In genomic region chr12:107451246-107451645, GRCh38 we compare ENCODE assay signal across 29 cellular contexts.
"Had no signal": no experiment of that assay in that cellular context is flagged by ENCODE, and none has a peak within 500 bp of the region (broad histone marks: within the 10 kb centered on the region; RNA-seq: fewer than 3 reads in every experiment).

No MANE protein-coding gene starts in this region.

- H3K36me3 ChIP-seq: neutrophil, pancreas, right lobe of liver, sigmoid colon, suprapubic skin, tibial nerve, upper lobe of left lung, vagina had no signal

- H3K36me3 Mint-ChIP-seq: natural killer cell treated with Interleukin-12 subunit alpha and Interleukin-12 subunit beta and Interleukin-15 and Interleukin-18, amount 100 ng/mL, for 72 hours; stimulated activated memory B cell treated with anti-CD40 and anti-IgM and Interleukin-4, amounts not matched to agents 10 μg/mL and 1 μg/mL and 100 μg/mL, for 72 hours had no signal

- H3K27ac ChIP-seq: neutrophil, pancreas, psoas muscle, right lobe of liver, sigmoid colon, suprapubic skin, testis, tibial nerve, upper lobe of left lung, vagina had no signal

- H3K27me3 Mint-ChIP-seq: naive thymus-derived CD8-positive, alpha-beta T cell; stimulated activated memory B cell treated with anti-CD40 and anti-IgM and Interleukin-4, amounts not matched to agents 10 μg/mL and 1 μg/mL and 100 μg/mL, for 72 hours; stimulated activated naive CD8-positive, alpha-beta T cell treated with anti-CD3 and anti-CD28 coated beads, Interleukin-15, amount 100 ng/mL, for 72 hours had no signal

- H3K27me3 ChIP-seq: neutrophil, pancreas, right lobe of liver, sigmoid colon, suprapubic skin, testis, tibial nerve, upper lobe of left lung, vagina had no signal

- H3K27ac Mint-ChIP-seq: natural killer cell treated with Interleukin-12 subunit alpha and Interleukin-12 subunit beta and Interleukin-15 and Interleukin-18, amount 100 ng/mL, for 72 hours; nephron progenitor cell; stimulated activated memory B cell treated with anti-CD40 and anti-IgM and Interleukin-4, amounts not matched to agents 10 μg/mL and 1 μg/mL and 100 μg/mL, for 72 hours; stimulated activated naive CD8-positive, alpha-beta T cell treated with anti-CD3 and anti-CD28 coated beads, Interleukin-15, amount 100 ng/mL, for 72 hours had no signal

- H3K4me3 ChIP-seq: pancreas, psoas muscle, right lobe of liver, sigmoid colon, suprapubic skin, testis, tibial nerve, upper lobe of left lung, vagina had no signal

- FAIRE-seq: pancreas, small intestine, urothelium cell line had no signal

- ATAC-seq: naive thymus-derived CD8-positive, alpha-beta T cell; natural killer cell treated with Interleukin-12 subunit alpha and Interleukin-12 subunit beta and Interleukin-15 and Interleukin-18, amount 100 ng/mL, for 72 hours; psoas muscle; right cardiac atrium; right lobe of liver; stimulated activated memory B cell treated with anti-CD40 and anti-IgM and Interleukin-4, amounts not matched to agents 10 μg/mL and 1 μg/mL and 100 μg/mL, for 72 hours; stimulated activated naive CD8-positive, alpha-beta T cell treated with anti-CD3 and anti-CD28 coated beads, Interleukin-15, amount 100 ng/mL, for 72 hours; stimulated activated naive CD8-positive, alpha-beta T cell treated with anti-CD3 and anti-CD28 coated beads, Interleukin-15, Interleukin-2, amounts not matched to agents 100 U/mL and 50 U/mL, for 24 hours had no signal

- H3K4me3 Mint-ChIP-seq: naive thymus-derived CD8-positive, alpha-beta T cell; natural killer cell treated with Interleukin-12 subunit alpha and Interleukin-12 subunit beta and Interleukin-15 and Interleukin-18, amount 100 ng/mL, for 72 hours; nephron progenitor cell; neural crest cell; stimulated activated memory B cell treated with anti-CD40 and anti-IgM and Interleukin-4, amounts not matched to agents 10 μg/mL and 1 μg/mL and 100 μg/mL, for 72 hours; stimulated activated naive CD8-positive, alpha-beta T cell treated with anti-CD3 and anti-CD28 coated beads, Interleukin-15, amount 100 ng/mL, for 72 hours had no signal

- DNase-seq: naive thymus-derived CD8-positive, alpha-beta T cell; nephron progenitor cell; nucleus accumbens; pancreas; psoas muscle; right cardiac atrium; right lobe of liver; sigmoid colon; small intestine; stimulated activated CD4-positive, alpha-beta T cell treated with anti-CD3 and anti-CD28 coated beads, Interleukin-12 subunit alpha, Interleukin-12 subunit beta, amount 100 ng/mL, for 4 hours; stimulated activated CD4-positive, alpha-beta T cell treated with anti-CD3 and anti-CD28 coated beads, Interleukin-1b, Interleukin-23, amount 100 ng/mL, for 48 hours; stimulated activated CD4-positive, alpha-beta T cell treated with anti-CD3 and anti-CD28 coated beads, Interleukin-4, amount 100 ng/mL, for 1 hour; stimulated activated CD4-positive, alpha-beta T cell treated with anti-CD3 and anti-CD28 coated beads, Interleukin-4, amount 100 ng/mL, for 4 hours; stimulated activated CD8-positive, alpha-beta memory T cell treated with anti-CD3 and anti-CD28 coated beads, Interleukin-4, amount 100 ng/mL, for 48 hours; stimulated activated naive CD4-positive, alpha-beta T cell; stimulated activated naive CD8-positive, alpha-beta T cell treated with anti-CD3 and anti-CD28 coated beads, Interleukin-15, amount 100 ng/mL, for 72 hours; stimulated activated naive CD8-positive, alpha-beta T cell treated with anti-CD3 and anti-CD28 coated beads, Interleukin-15, Interleukin-2, amounts not matched to agents 100 U/mL and 50 U/mL, for 24 hours; substantia nigra; testis; trophoblast cell; upper lobe of left lung had no signal

- H3K4me1 ChIP-seq: pancreas, psoas muscle, right lobe of liver, sigmoid colon, testis, tibial nerve, upper lobe of left lung, vagina had no signal

- H3K9me3 ChIP-seq: neutrophil, pancreas, psoas muscle, right lobe of liver, suprapubic skin, testis, upper lobe of left lung, vagina had no signal

- H3K4me1 Mint-ChIP-seq: neural crest cell; stimulated activated memory B cell treated with anti-CD40 and anti-IgM and Interleukin-4, amounts not matched to agents 10 μg/mL and 1 μg/mL and 100 μg/mL, for 72 hours had no signal

- H3K9me3 Mint-ChIP-seq: neural crest cell; stimulated activated naive CD8-positive, alpha-beta T cell treated with anti-CD3 and anti-CD28 coated beads, Interleukin-15, amount 100 ng/mL, for 72 hours had no signal
